12 cellular contexts compared by ENCODE assay signal in the genomic region with DNA sequence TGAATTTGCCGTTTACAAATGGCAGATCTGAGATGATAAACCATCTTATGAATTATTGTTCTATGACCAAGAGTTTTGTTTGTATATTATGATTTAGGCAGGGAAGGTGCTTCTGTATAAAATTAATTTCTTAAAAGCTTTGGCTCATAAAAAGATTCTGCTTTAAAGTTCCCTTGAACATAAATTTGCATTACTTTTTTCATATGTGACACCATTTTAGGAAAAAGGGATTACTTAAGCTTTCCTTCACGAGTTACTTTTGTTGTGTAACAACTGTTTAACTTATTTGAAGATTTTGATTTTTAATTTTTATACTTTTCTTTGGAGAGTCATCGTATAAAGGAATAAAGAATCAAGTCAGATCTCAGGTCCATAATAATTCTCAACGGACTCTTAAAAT. TPM values are rescaled to one million over a fixed set of nuclear protein-coding genes. Genes with fewer than 3 reads are reported as not detected.
DNase-seq lines count a peak whose midpoint lies in the region; ATAC-seq, FAIRE-seq and TF ChIP-seq lines count a peak whose summit lies in the region.
"Had no signal": no experiment of that assay in that cellular context is flagged by ENCODE, and none has a peak within 500 bp of the region (broad histone marks: within the 10 kb centered on the region; RNA-seq: fewer than 3 reads in every experiment).

No MANE protein-coding gene starts in this region.

- TF ChIP-seq POLR2A in vagina (IDR thresholded peaks at IDR 0.05), result no peak

- H3K9me3 Mint-ChIP-seq in astrocyte (ENCODE audit: unreplicated experiment) (no peaks in the 10 kb centered on the region), memory B cell (no peaks in the 10 kb centered on the region)

- intact Hi-C loops in Right ventricle myocardium inferior (cut with DNase I), result no loop called here
- intact Hi-C loops in vagina (cut with DNase I), result no loop called here

- no peaks in the 10 kb centered on the region for H3K9me3 ChIP-seq in cardiac muscle cell (ENCODE audit: low read depth)
- H3K9me3 ChIP-seq in astrocyte (ENCODE audit: insufficient read depth, low read depth, low read length), result no peaks in the 10 kb centered on the region
- H3K9me3 ChIP-seq in vagina, result no peaks in the 10 kb centered on the region

- no peak for DNase-seq in cardiac muscle cell (ENCODE audit: low read depth in 1 of 2, low spot score in 1 of 2)
- no peak for DNase-seq in Right ventricle myocardium inferior (ENCODE audit: missing footprints)
- DNase-seq in astrocyte (ENCODE audit: low read depth), result no peak
- DNase-seq in memory B cell (ENCODE audit: low spot score in 2 of 2), result no peak
- DNase-seq in vagina (ENCODE audit: extremely low spot score in 2 of 2), result no peak
- DNase-seq: activated gamma-delta T cell treated with Interleukin-2 at 50 U/mL for 16 hours, NCI-H1436, right cardiac atrium, SHP77 had no signal

- H3K79me2 ChIP-seq in astrocyte (ENCODE audit: insufficient read depth, low read length), result peaks cover 73% of the 10 kb centered on the region

- H3K27me3 Mint-ChIP-seq in astrocyte (ENCODE audit: low read depth, unreplicated experiment), result no peaks in the 10 kb centered on the region
- no peaks in the 10 kb centered on the region for H3K27me3 Mint-ChIP-seq in memory B cell

- ATAC-seq in Right ventricle myocardium inferior, result no peak
- ATAC-seq in memory B cell (ENCODE audit: low read depth), result no peak
- ATAC-seq in HG03108 (IDR thresholded peaks at IDR 0.05; ENCODE audit: unreplicated experiment), result no peak
- ATAC-seq in GM18861 (IDR thresholded peaks at IDR 0.05; ENCODE audit: unreplicated experiment), result no peak
- ATAC-seq in GM18907 (IDR thresholded peaks at IDR 0.05; ENCODE audit: unreplicated experiment), result no peak
- ATAC-seq: right cardiac atrium had no signal

- no peak for TF ChIP-seq CTCF in cardiac muscle cell (IDR thresholded peaks at IDR 0.05; ENCODE audit: low read depth, low read length)
- no peak for TF ChIP-seq CTCF in astrocyte (IDR thresholded peaks at IDR 0.05; ENCODE audit: insufficient read depth, low read depth, low read length)
- no peak for TF ChIP-seq CTCF in vagina (IDR thresholded peaks at IDR 0.05)

- peak overlapping the region; percentile 99 for H3K4me3 Mint-ChIP-seq in astrocyte (ENCODE audit: unreplicated experiment)
- peak overlapping the region; percentile 4 for H3K4me3 Mint-ChIP-seq in memory B cell

- H2AFZ ChIP-seq in astrocyte (ENCODE audit: low read depth, low read length), result no peak overlapping the region

- no peaks in the 10 kb centered on the region for H3K36me3 Mint-ChIP-seq in astrocyte (ENCODE audit: low read depth, unreplicated experiment)
- H3K36me3 Mint-ChIP-seq in memory B cell, result peaks cover 3% of the 10 kb centered on the region

- no peak overlapping the region for H3K27ac Mint-ChIP-seq in astrocyte (ENCODE audit: unreplicated experiment)
- peak overlapping the region; percentile 97 for H3K27ac Mint-ChIP-seq in memory B cell

- H3K4me1 Mint-ChIP-seq in astrocyte (ENCODE audit: low read depth, unreplicated experiment), result peaks cover 17% of the 10 kb centered on the region
- H3K4me1 Mint-ChIP-seq in memory B cell, result peaks cover 33% of the 10 kb centered on the region

- peaks cover 19% of the 10 kb centered on the region for H4K20me1 ChIP-seq in astrocyte (ENCODE audit: insufficient read depth, low read length)

- no peak overlapping the region for H3K9ac ChIP-seq in astrocyte (ENCODE audit: low read length)

- peaks cover 5% of the 10 kb centered on the region for H3K36me3 ChIP-seq in cardiac muscle cell
- H3K36me3 ChIP-seq in astrocyte (ENCODE audit: insufficient read depth, low read length), result no peaks in the 10 kb centered on the region
- no peaks in the 10 kb centered on the region for H3K36me3 ChIP-seq in vagina

- peak overlapping the region; percentile 92 for H3K4me2 ChIP-seq in astrocyte (ENCODE audit: low read length)

- H3K27ac ChIP-seq in cardiac muscle cell, result no peak overlapping the region
- no peak overlapping the region for H3K27ac ChIP-seq in astrocyte (ENCODE audit: low read depth, low read length)
- H3K27ac ChIP-seq in vagina, result peak overlapping the region; percentile 4

- H3K4me1 ChIP-seq in cardiac muscle cell (ENCODE audit: low read depth), result peaks cover 30% of the 10 kb centered on the region
- H3K4me1 ChIP-seq in astrocyte (ENCODE audit: insufficient read depth, low read length), result peaks cover 15% of the 10 kb centered on the region
- H3K4me1 ChIP-seq in vagina, result peaks cover 52% of the 10 kb centered on the region

- no peaks in the 10 kb centered on the region for H3K27me3 ChIP-seq in cardiac muscle cell
- H3K27me3 ChIP-seq in astrocyte (ENCODE audit: insufficient read depth, low read length), result no peaks in the 10 kb centered on the region
- no peaks in the 10 kb centered on the region for H3K27me3 ChIP-seq in vagina

- FAIRE-seq in astrocyte (lab: Jason Lieb, UNC), result no peak

- H3K4me3 ChIP-seq in cardiac muscle cell (peak overlapping the region; percentile 9), astrocyte (ENCODE audit: insufficient read depth, low read depth, low read length) (no peak overlapping the region), vagina (peak overlapping the region in 1 of 2 donors; percentile 78)

RNA-seq across cellular contexts. Expression of a gene that starts 3.3 kb away (rescaled TPM):
- total RNA-seq in cardiac muscle cell (61.3 and 63.2 TPM in 2 replicates), Right ventricle myocardium inferior (17.0 TPM), astrocyte (44.2 and 50.0 TPM in 2 replicates), vagina (23.3 TPM)
- 19.7 and 28.5 TPM in 2 replicates for polyA plus RNA-seq in cardiac muscle cell
